Comparison of ENCODE assay signal across 23 cellular contexts in genomic region chr3:43017593-43018195, GRCh38. TPM values are rescaled to one million over a fixed set of nuclear protein-coding genes. Genes with fewer than 3 reads are reported as not detected.
A peak's percentile ranks its signal among the peaks of the same experiment; 100 is the strongest.
DNase-seq lines count a peak whose midpoint lies in the region; ATAC-seq, FAIRE-seq and TF ChIP-seq lines count a peak whose summit lies in the region.
"Had no signal": no experiment of that assay in that cellular context is flagged by ENCODE, and none has a peak within 500 bp of the region (broad histone marks: within the 10 kb centered on the region; RNA-seq: fewer than 3 reads in every experiment).

No MANE protein-coding gene starts in this region.

- no peak for FAIRE-seq in HepG2 (lab: Jason Lieb, UNC)
- FAIRE-seq: A549, G401.6, GM12892, HTR-8/SVneo had no signal

- 8% methylated on average over 9 of the region's 9 CpGs for WGBS in HepG2 (ENCODE audit: low lambda C conversion rate)
- WGBS in right lobe of liver (ENCODE audit: insufficient coverage, low coverage, low lambda C conversion rate, missing lambda C conversion rate): 83% methylated on average over 7 of the region's 9 CpGs

- TF ChIP-seq CTCF in HepG2 (CRISPR knock-in tag; IDR thresholded peaks at IDR 0.05) (no peak), right lobe of liver (IDR thresholded peaks at IDR 0.05) (no peak)

- in situ Hi-C loops in HepG2 (cut with HindIII; ENCODE audit: extremely low pct_ligation_motif_present, low pct_unique_long_range_greater_than_20kb): no loop called here

- H3K27me3 ChIP-seq in HepG2 (ENCODE audit: control insufficient read depth in 1 of 2, insufficient read depth in 2 of 2, low read length in 2 of 2): peaks cover 0 to 18% of the 10 kb centered on the region in 2 experiments; a peak in 3 of 5 replicates
- H3K27me3 ChIP-seq in right lobe of liver: no peaks in the 10 kb centered on the region
- H3K27me3 ChIP-seq: BE2C had no signal

- no peak overlapping the region for H3K9ac ChIP-seq in HepG2 (ENCODE audit: insufficient read depth, low read depth, low read length)
- H3K9ac ChIP-seq: GM23248 had no signal

- no peak for DNase-seq in HepG2 (ENCODE audit: low spot score)
- no peak for DNase-seq in right lobe of liver
- DNase-seq in RKO (ENCODE audit: low spot score): peak; percentile 52
- peak; percentile 10 for DNase-seq in islet precursor cell
- peak; percentile 25 for DNase-seq in ureter (ENCODE audit: low spot score)
- DNase-seq in hepatic stellate cell (ENCODE audit: low spot score): no peak
- no peak for DNase-seq in GOT3 (lab: John Stamatoyannopoulos, UW)
- no peak for DNase-seq in left colon
- DNase-seq: BE2C; Caco-2; CD4-positive, CD25-positive, alpha-beta regulatory T cell; DMS153; GM23248; IMR-90; NCI-H1105; NCI-H2029 treated with DMSO at 0.1 percent for 48 hours; NCI-H345; NCI-H774 had no signal

- H3K36me3 ChIP-seq in HepG2 (replicated peaks in 1 of 2; ENCODE audit: control insufficient read depth in 1 of 2, insufficient read depth in 2 of 2, low read length in 2 of 2) (no peaks in the 10 kb centered on the region), right lobe of liver (no peaks in the 10 kb centered on the region)
- H3K36me3 ChIP-seq: BE2C had no signal

- TF ChIP-seq POLR2A in HepG2 (IDR thresholded peaks at IDR 0.05; ENCODE audit: insufficient read depth in 1 of 2, low read depth in 2 of 2, low read length in 2 of 2) (no peak), right lobe of liver (IDR thresholded peaks at IDR 0.05) (no peak)

- no TSS peak for BruUV-seq in HepG2 (replicated peaks; lab: Mats Ljungman, UMichigan)

- POLR2A ChIA-PET in HepG2 (lab: Yijun Ruan, JAX): no interaction called here

- no peak overlapping the region for H2AFZ ChIP-seq in HepG2 (ENCODE audit: low read length)
- H2AFZ ChIP-seq: GM23248 had no signal

- H3K4me1 ChIP-seq in HepG2 (ENCODE audit: insufficient read depth, low read length) (no peaks in the 10 kb centered on the region), right lobe of liver (peaks cover 0 to 8% (median 0%) of the 10 kb centered on the region in 4 donors)
- H3K4me1 ChIP-seq: A549, BE2C, Caco-2 had no signal

- TF ChIP-seq RAD21 in HepG2 (CRISPR knock-in tag; IDR thresholded peaks at IDR 0.05): no peak

- no peak overlapping the region for H3K27ac ChIP-seq in HepG2 (ENCODE audit: extremely low read length, insufficient read depth, low read length)
- no peak overlapping the region for H3K27ac ChIP-seq in right lobe of liver
- H3K27ac ChIP-seq: A549, GM23248 had no signal

- peaks cover 45% of the 10 kb centered on the region for H3K9me3 ChIP-seq in HepG2 (ENCODE audit: low read length)
- H3K9me3 ChIP-seq in right lobe of liver: no peaks in the 10 kb centered on the region
- H3K9me3 ChIP-seq: A549, BE2C had no signal

- intact Hi-C loops in HepG2 (cut with micrococcal nuclease; ENCODE audit: unreplicated experiment): no loop called here
- intact Hi-C loops in right lobe of liver (cut with DNase I): no loop called here
- intact Hi-C loops in left colon (cut with DNase I, micrococcal nuclease): no loop called here

- H3K4me2 ChIP-seq in HepG2 (ENCODE audit: low read depth, low read length): no peak overlapping the region
- H3K4me2 ChIP-seq: A549 had no signal

- no peak overlapping the region for H3K4me3 ChIP-seq in HepG2 (replicated peaks in 1 of 3; ENCODE audit: insufficient read depth in 1 of 3, low read depth in 2 of 3, low read length in 3 of 3)
- no peak overlapping the region for H3K4me3 ChIP-seq in right lobe of liver
- H3K4me3 ChIP-seq: A549, GM23248 had no signal

- CTCF ChIA-PET in HepG2 (lab: Yijun Ruan, JAX; ENCODE audit: low intra/inter-chr PET ratio, low total read pairs): no interaction called here

- no peaks in the 10 kb centered on the region for H3K79me2 ChIP-seq in HepG2 (ENCODE audit: insufficient read depth, low read length)

- H4K20me1 ChIP-seq in HepG2 (ENCODE audit: insufficient read depth, low read length): no peaks in the 10 kb centered on the region

- TF ChIP-seq EP300 in HepG2 (IDR thresholded peaks at IDR 0.05; ENCODE audit: low read depth in 2 of 2, low read length in 2 of 2): no peak
- TF ChIP-seq EP300 in HepG2 (CRISPR knock-in tag; IDR thresholded peaks at IDR 0.05; ENCODE audit: borderline replicate concordance): no peak

- no peak for ATAC-seq in HepG2
- no peak for ATAC-seq in right lobe of liver
- ATAC-seq in left colon: no peak
- ATAC-seq: A549, Panc1 had no signal

TF ChIP-seq in HepG2, 621 proteins besides CTCF, POLR2A, EP300 and RAD21:
- TF ChIP-seq U2AF2 (IDR thresholded peaks at IDR 0.05; ENCODE audit: low read depth, low read length) (no peak), CREB1 (IDR thresholded peaks at IDR 0.05) (peak; percentile 30; the same call in 1 of the 2 replicates), CREB1 (CRISPR knock-in tag; IDR thresholded peaks at IDR 0.05) (no peak), ZBTB21 (CRISPR knock-in tag; IDR thresholded peaks at IDR 0.05) (peak; percentile 73)

RNA-seq across cellular contexts. Expression of gene GASK1A, which starts 38.6 kb away (rescaled TPM):
- total RNA-seq in HepG2 (2016; rRNA removed; fragmentation: Illumina TruSeq; extraction: Trizol): not detected in 2 replicates
- not detected in 2 replicates for total RNA-seq in HepG2 (2016; cell fraction: cytosol; rRNA removed; fragmentation: Illumina TruSeq; extraction: Trizol; ENCODE audit: low read depth)
- not detected in 2 replicates for total RNA-seq in HepG2 (2016; cell fraction: insoluble cytoplasmic fraction; rRNA removed; fragmentation: Illumina TruSeq; extraction: Trizol)
- not detected in 2 replicates for total RNA-seq in HepG2 (2016; cell fraction: membrane; rRNA removed; fragmentation: Illumina TruSeq; extraction: Trizol)
- not detected in 2 replicates for total RNA-seq in HepG2 (2016; cell fraction: nucleus; rRNA removed; fragmentation: Illumina TruSeq; extraction: Trizol)
- polyA plus RNA-seq in HepG2 (2011; rRNA removed): not detected in 2 replicates
- polyA plus RNA-seq in HepG2 (2011; cell fraction: cytosol; rRNA removed): not detected in 2 replicates
- polyA plus RNA-seq in HepG2 (2011; cell fraction: nucleus; rRNA removed): not detected in 2 replicates
- not detected in 2 replicates for polyA plus RNA-seq in HepG2 (2012)
- polyA plus RNA-seq in HepG2 (2016; cell fraction: cytosol; fragmentation: Illumina TruSeq; extraction: Trizol; ENCODE audit: low read depth): not detected in 2 replicates
- polyA plus RNA-seq in HepG2 (2016; cell fraction: insoluble cytoplasmic fraction; fragmentation: Illumina TruSeq; extraction: Trizol; ENCODE audit: low read depth): not detected in 2 replicates
- polyA plus RNA-seq in HepG2 (2016; cell fraction: membrane; fragmentation: Illumina TruSeq; extraction: Trizol; ENCODE audit: low read depth): not detected in 2 replicates
- not detected in 2 replicates for polyA plus RNA-seq in HepG2 (2016; cell fraction: nucleus; fragmentation: Illumina TruSeq; extraction: Trizol; ENCODE audit: insufficient read depth, low read depth)
- not detected in 2 replicates for polyA minus RNA-seq in HepG2 (2011; rRNA and poly(A)+ RNA removed; ENCODE audit: low replicate concordance)
- not detected in 2 replicates for polyA minus RNA-seq in HepG2 (2011; cell fraction: cytosol; rRNA and poly(A)+ RNA removed)
- not detected in 2 replicates for polyA minus RNA-seq in HepG2 (2011; cell fraction: nucleus; rRNA and poly(A)+ RNA removed)
- total RNA-seq in right lobe of liver: 10 to 100 TPM in 3 of 6 experiments, 1 to 10 TPM in 3; 5.5 to 17.5 (median 10.5) TPM
- 14.6 TPM for total RNA-seq in ureter
- 1 to 10 TPM; 1.1 to 2.5 TPM for total RNA-seq in left colon
- total RNA-seq: CD4-positive, CD25-positive, alpha-beta regulatory T cell had no signal
- polyA plus RNA-seq: A549; CD4-positive, CD25-positive, alpha-beta regulatory T cell had no signal

Comparison
In these comparisons a context has a peak if more than half of its experiments do, and no peak if none do; other contexts are left out.
1. DNase-seq: peak in RKO (single experiment), islet precursor cell (single experiment) and ureter (single experiment); none in HepG2 (single experiment), right lobe of liver (0 of 3), hepatic stellate cell (single experiment), GOT3 (single experiment) and left colon (0 of 2).